14 cellular contexts compared by ENCODE assay signal in genomic region chr9:92647671-92648446, GRCh38.
"Had no signal": no experiment of that assay in that cellular context is flagged by ENCODE, and none has a peak within 500 bp of the region (broad histone marks: within the 10 kb centered on the region; RNA-seq: fewer than 3 reads in every experiment).

No MANE protein-coding gene starts in this region.

- H3K27ac Mint-ChIP-seq: activated CD4-positive, alpha-beta T cell treated with anti-CD3 and anti-CD28 coated beads, Interleukin-2, amount 10 ng/mL, durations not matched to agents 7 days and 5 days; activated naive CD4-positive, alpha-beta T cell treated with anti-CD3 and anti-CD28 coated beads, Interleukin-2, amount 50 U/mL, for 24 hours; activated T-helper 17 cell treated with anti-CD3 and anti-CD28 coated beads, Interleukin-2, amount 50 U/mL, for 72 hours; nephron progenitor cell had no signal

- H3K4me1 Mint-ChIP-seq: activated naive CD4-positive, alpha-beta T cell treated with anti-CD3 and anti-CD28 coated beads, Interleukin-2, amount 50 U/mL, for 24 hours; nephron progenitor cell had no signal

- H3K9me3 ChIP-seq: suprapubic skin, upper lobe of left lung had no signal

- DNase-seq: activated CD4-positive, alpha-beta T cell treated with anti-CD3 and anti-CD28 coated beads, Interleukin-2, amount 10 ng/mL, durations not matched to agents 7 days and 5 days; amniotic stem cell; effector CD4-positive, alpha-beta T cell; foreskin keratinocyte; kidney glomerular epithelial cell; nephron progenitor cell; stimulated activated CD4-positive, alpha-beta T cell treated with anti-CD3 and anti-CD28 coated beads, Interleukin-15, amount 100 ng/mL, for 24 hours; stimulated activated CD4-positive, alpha-beta T cell treated with anti-CD3 and anti-CD28 coated beads, Interleukin-4, amount 100 ng/mL, for 1 hour; stimulated activated naive CD4-positive, alpha-beta T cell treated with Interleukin-2 at 50 U/mL for 16 hours; SW 1271; upper lobe of left lung had no signal

- H3K4me1 ChIP-seq: foreskin keratinocyte, upper lobe of left lung had no signal

- H3K4me3 Mint-ChIP-seq: activated CD4-positive, alpha-beta T cell treated with anti-CD3 and anti-CD28 coated beads, Interleukin-2, amount 10 ng/mL, durations not matched to agents 7 days and 5 days; activated naive CD4-positive, alpha-beta T cell treated with anti-CD3 and anti-CD28 coated beads, Interleukin-2, amount 50 U/mL, for 24 hours; activated T-helper 17 cell treated with anti-CD3 and anti-CD28 coated beads, Interleukin-2, amount 50 U/mL, for 72 hours; nephron progenitor cell had no signal

- H3K27me3 Mint-ChIP-seq: activated CD4-positive, alpha-beta T cell treated with anti-CD3 and anti-CD28 coated beads, Interleukin-2, amount 10 ng/mL, durations not matched to agents 7 days and 5 days; activated naive CD4-positive, alpha-beta T cell treated with anti-CD3 and anti-CD28 coated beads, Interleukin-2, amount 50 U/mL, for 24 hours; activated T-helper 17 cell treated with anti-CD3 and anti-CD28 coated beads, Interleukin-2, amount 50 U/mL, for 72 hours had no signal

- H3K27ac ChIP-seq: foreskin keratinocyte, suprapubic skin, upper lobe of left lung had no signal

- H3K9me3 Mint-ChIP-seq: nephron progenitor cell had no signal

- H3K27me3 ChIP-seq: foreskin keratinocyte, suprapubic skin, upper lobe of left lung had no signal

- H3K4me3 ChIP-seq: suprapubic skin, upper lobe of left lung had no signal
